In the genomic region with DNA sequence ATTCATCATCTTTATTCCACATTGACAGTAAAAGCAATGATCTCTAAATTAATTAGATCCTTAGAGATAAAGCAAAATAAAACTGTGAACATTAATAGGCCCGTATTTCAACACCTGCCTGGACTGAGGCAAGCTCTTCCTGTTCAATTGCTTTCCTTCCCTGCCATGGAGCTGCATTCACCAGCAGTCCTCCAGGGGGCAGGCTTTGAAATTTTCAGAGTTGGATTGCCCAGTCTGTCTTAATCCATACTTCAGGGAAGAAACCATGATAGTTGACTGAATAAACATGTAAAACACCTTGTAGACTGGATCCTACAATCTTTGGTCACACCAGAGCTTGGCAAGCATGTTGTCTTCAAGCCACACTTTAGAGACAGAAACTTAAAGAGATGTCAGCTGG, we compare ENCODE assay signal across 8 cellular contexts.
DNase-seq lines count a peak whose midpoint lies in the region; ATAC-seq and TF ChIP-seq lines count a peak whose summit lies in the region.

No MANE protein-coding gene starts in this region.

- peak; percentile 36 to 51 for TF ChIP-seq CTCF in Caco-2 (IDR thresholded peaks at IDR 0.05; ENCODE audit: insufficient read depth in 1 of 2, low read depth in 1 of 2, low read length in 1 of 2, severe bottlenecking in 1 of 2, unreplicated experiment in 1 of 2)
- peak; percentile 31 for TF ChIP-seq CTCF in Panc1 (IDR thresholded peaks at IDR 0.05)

- no peak overlapping the region for H3K4me3 ChIP-seq in Caco-2 (ENCODE audit: low read depth, low read length)
- H3K4me3 ChIP-seq in Panc1 (ENCODE audit: low read depth in 2 of 2, low read length in 2 of 2), result no peak overlapping the region

- H3K4me1 Mint-ChIP-seq in Caco-2 (ENCODE audit: low read depth, unreplicated experiment), result peaks cover 16% of the 10 kb centered on the region

- BruUV-seq in Caco-2 (replicated peaks; lab: Mats Ljungman, UMichigan) (no TSS peak), Panc1 (replicated peaks; lab: Mats Ljungman, UMichigan) (no TSS peak)

- ATAC-seq in GM19324 (IDR thresholded peaks at IDR 0.05; ENCODE audit: low FRiP score, unreplicated experiment) (peak; percentile 54), Panc1 (no peak), HG03280 (IDR thresholded peaks at IDR 0.05; ENCODE audit: unreplicated experiment) (no peak), GM21367 (IDR thresholded peaks at IDR 0.05; ENCODE audit: unreplicated experiment) (no peak)

- no peak overlapping the region for H3K27ac ChIP-seq in Panc1 (ENCODE audit: low read length)

- H3K9me3 Mint-ChIP-seq in Caco-2 (ENCODE audit: unreplicated experiment), result peaks cover 10% of the 10 kb centered on the region

- H3K27ac Mint-ChIP-seq in Caco-2 (ENCODE audit: unreplicated experiment), result no peak overlapping the region

- no peaks in the 10 kb centered on the region for H3K36me3 Mint-ChIP-seq in Caco-2 (ENCODE audit: insufficient read depth, unreplicated experiment)

- H3K36me3 ChIP-seq in Caco-2 (ENCODE audit: control insufficient read depth, insufficient read depth, low read length) (no peaks in the 10 kb centered on the region), Panc1 (ENCODE audit: control insufficient read depth, insufficient read depth, low read length) (no peaks in the 10 kb centered on the region)

- H3K27me3 Mint-ChIP-seq in Caco-2 (ENCODE audit: insufficient read depth, unreplicated experiment), result no peaks in the 10 kb centered on the region

- CTCF ChIA-PET in Caco-2 (lab: Charles Lee) (interaction anchor here (0.7 to 1.8 kb wide), 2 partner anchors 20 to 158 kb away, joined by 3 to 7 read pairs; no protein-coding TSS in a partner anchor), Panc1 (lab: Charles Lee) (no interaction called here)

- no peaks in the 10 kb centered on the region for H3K9me3 ChIP-seq in Caco-2
- H3K9me3 ChIP-seq in Panc1 (ENCODE audit: control insufficient read depth, insufficient read depth, low read depth, low read length), result no peaks in the 10 kb centered on the region

- POLR2A ChIA-PET in Caco-2 (lab: Charles Lee), result no interaction called here
- POLR2A ChIA-PET in Panc1 (lab: Charles Lee), result no interaction called here

- peak in 1 of 2 experiments; percentile 42 for DNase-seq in Caco-2
- DNase-seq in Panc1 (ENCODE audit: low read depth, low spot score), result no peak
- DNase-seq in iPS DF 4.7 (ENCODE audit: extremely low read depth, low spot score), result peak; percentile 22
- DNase-seq in cortex of kidney (lab: John Stamatoyannopoulos, UW), result no peak
- no peak for DNase-seq in anterior cingulate cortex (lab: John Stamatoyannopoulos, UW)

- in situ Hi-C loops in Panc1 (cut with HindIII; ENCODE audit: low pct_unique_long_range_greater_than_20kb, low sequenced_read_pairs), result no loop called here

- H3K4me3 Mint-ChIP-seq in Caco-2 (ENCODE audit: unreplicated experiment), result no peak overlapping the region

- intact Hi-C loops in Caco-2 (cut with micrococcal nuclease; ENCODE audit: unreplicated experiment) (loop anchor here (5.0 kb wide), 1 partner anchor 156 kb away; no protein-coding TSS in a partner anchor), Panc1 (cut with micrococcal nuclease; ENCODE audit: unreplicated experiment) (no loop called here)

- H3K4me1 ChIP-seq in Caco-2 (peaks cover 10% of the 10 kb centered on the region; the same call in 1 of the 2 replicates), Panc1 (ENCODE audit: control insufficient read depth, insufficient read depth, low read length) (no peaks in the 10 kb centered on the region)

- no peaks in the 10 kb centered on the region for H3K27me3 ChIP-seq in Caco-2 (replicated peaks; ENCODE audit: control insufficient read depth, insufficient read depth, low read length)
- H3K27me3 ChIP-seq in Panc1 (ENCODE audit: control insufficient read depth, insufficient read depth, low read length), result no peaks in the 10 kb centered on the region
